1 cellular context compared by ENCODE assay signal in the genomic region with DNA sequence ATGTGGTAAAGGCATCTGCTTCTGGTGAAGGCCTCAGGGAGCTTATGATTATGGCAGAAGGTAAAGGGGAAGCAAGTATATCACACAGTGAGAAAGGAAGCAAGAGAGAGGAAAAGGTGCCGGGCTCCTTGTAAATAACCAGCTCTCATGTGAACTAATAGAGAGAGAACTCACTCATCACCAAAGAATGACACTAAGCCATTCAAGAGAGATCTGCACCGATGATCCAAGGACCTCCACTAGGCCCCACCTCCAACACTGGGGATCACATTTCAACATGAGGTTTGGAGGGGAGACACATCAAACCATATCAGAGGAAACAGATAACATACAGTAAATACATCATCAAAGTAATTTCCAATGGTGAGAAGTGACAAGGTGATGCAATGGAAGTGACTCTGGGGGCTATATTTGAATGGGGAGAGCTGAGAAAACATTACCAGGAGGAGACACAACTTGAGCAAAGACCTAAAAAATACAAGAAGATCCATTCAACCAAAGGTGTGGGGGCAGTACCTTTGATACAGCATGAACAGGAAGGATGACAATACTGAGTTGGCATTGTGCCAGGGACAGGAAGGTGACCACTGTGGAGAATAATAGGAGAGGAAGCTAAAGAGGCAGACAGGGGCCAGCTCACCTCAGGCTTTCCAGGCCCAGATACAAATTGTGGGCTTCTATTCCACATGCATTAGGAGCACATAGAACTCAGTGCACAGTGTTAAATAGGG.
A peak's percentile ranks its signal among the peaks of the same experiment; 100 is the strongest.
TF ChIP-seq lines count a peak whose summit lies in the region.

No MANE protein-coding gene starts in this region.

TF ChIP-seq in HEK293, 187 proteins besides CTCF, POLR2A, EP300 and RAD21 (continued from another document and continues in another):
- no peak for TF ChIP-seq ZBTB11 (tag by site-specific recombination; conservative IDR thresholded peaks at IDR 0.05; ENCODE audit: low read depth)
- TF ChIP-seq ZNF416 (tag by site-specific recombination; IDR thresholded peaks at IDR 0.05): no peak
- no peak for TF ChIP-seq EGR2 (tag by site-specific recombination; IDR thresholded peaks at IDR 0.05; ENCODE audit: low read depth)
- TF ChIP-seq MEIS1 (CRISPR knock-in tag; IDR thresholded peaks at IDR 0.05; ENCODE audit: borderline replicate concordance): no peak
- TF ChIP-seq ZNF558 (tag by site-specific recombination; IDR thresholded peaks at IDR 0.05): no peak
- TF ChIP-seq ZFP3 (tag by site-specific recombination; IDR thresholded peaks at IDR 0.05; ENCODE audit: low read depth): no peak
- peak; percentile 16; the same call in 1 of the 2 replicates for TF ChIP-seq ZBTB21 (tag by site-specific recombination; IDR thresholded peaks at IDR 0.05)
- TF ChIP-seq ZSCAN23 (tag by site-specific recombination; IDR thresholded peaks at IDR 0.05): no peak
- TF ChIP-seq ZNF639 (tag by site-specific recombination; IDR thresholded peaks at IDR 0.05): no peak
- TF ChIP-seq ZNF184 (tag by site-specific recombination; IDR thresholded peaks at IDR 0.05): peak; percentile 85; the same call in 1 of the 2 replicates
- TF ChIP-seq OSR2 (tag by site-specific recombination; IDR thresholded peaks at IDR 0.05): no peak
- no peak for TF ChIP-seq ZNF146 (tag by site-specific recombination; IDR thresholded peaks at IDR 0.05)
- peak; percentile 80 for TF ChIP-seq ZNF544 (tag by site-specific recombination; IDR thresholded peaks at IDR 0.05)
- no peak for TF ChIP-seq ZSCAN30 (tag by site-specific recombination; IDR thresholded peaks at IDR 0.05)
- TF ChIP-seq ZFP69B (tag by site-specific recombination; IDR thresholded peaks at IDR 0.05): no peak
- TF ChIP-seq, protein P1, sequence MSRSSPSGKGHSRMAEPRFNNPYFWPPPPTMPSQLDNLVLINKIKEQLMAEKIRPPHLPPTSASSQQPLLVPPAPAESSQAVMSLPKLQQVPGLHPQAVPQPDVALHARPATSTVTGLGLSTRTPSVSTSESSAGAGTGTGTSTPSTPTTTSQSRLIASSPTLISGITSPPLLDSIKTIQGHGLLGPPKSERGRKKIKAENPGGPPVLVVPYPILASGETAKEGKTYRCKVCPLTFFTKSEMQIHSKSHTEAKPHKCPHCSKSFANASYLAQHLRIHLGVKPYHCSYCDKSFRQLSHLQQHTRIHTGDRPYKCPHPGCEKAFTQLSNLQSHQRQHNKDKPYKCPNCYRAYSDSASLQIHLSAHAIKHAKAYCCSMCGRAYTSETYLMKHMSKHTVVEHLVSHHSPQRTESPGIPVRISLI (tag by site-specific recombination; IDR thresholded peaks at IDR 0.05): no peak
- TF ChIP-seq ZNF626 (tag by site-specific recombination; IDR thresholded peaks at IDR 0.05): no peak
- no peak for TF ChIP-seq ZBTB1 (tag by site-specific recombination; IDR thresholded peaks at IDR 0.05)
- TF ChIP-seq, protein P2, sequence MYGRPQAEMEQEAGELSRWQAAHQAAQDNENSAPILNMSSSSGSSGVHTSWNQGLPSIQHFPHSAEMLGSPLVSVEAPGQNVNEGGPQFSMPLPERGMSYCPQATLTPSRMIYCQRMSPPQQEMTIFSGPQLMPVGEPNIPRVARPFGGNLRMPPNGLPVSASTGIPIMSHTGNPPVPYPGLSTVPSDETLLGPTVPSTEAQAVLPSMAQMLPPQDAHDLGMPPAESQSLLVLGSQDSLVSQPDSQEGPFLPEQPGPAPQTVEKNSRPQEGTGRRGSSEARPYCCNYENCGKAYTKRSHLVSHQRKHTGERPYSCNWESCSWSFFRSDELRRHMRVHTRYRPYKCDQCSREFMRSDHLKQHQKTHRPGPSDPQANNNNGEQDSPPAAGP (tag by site-specific recombination; IDR thresholded peaks at IDR 0.05): no peak
- TF ChIP-seq ZNF837 (tag by site-specific recombination; IDR thresholded peaks at IDR 0.05): no peak
- TF ChIP-seq, protein P3, sequence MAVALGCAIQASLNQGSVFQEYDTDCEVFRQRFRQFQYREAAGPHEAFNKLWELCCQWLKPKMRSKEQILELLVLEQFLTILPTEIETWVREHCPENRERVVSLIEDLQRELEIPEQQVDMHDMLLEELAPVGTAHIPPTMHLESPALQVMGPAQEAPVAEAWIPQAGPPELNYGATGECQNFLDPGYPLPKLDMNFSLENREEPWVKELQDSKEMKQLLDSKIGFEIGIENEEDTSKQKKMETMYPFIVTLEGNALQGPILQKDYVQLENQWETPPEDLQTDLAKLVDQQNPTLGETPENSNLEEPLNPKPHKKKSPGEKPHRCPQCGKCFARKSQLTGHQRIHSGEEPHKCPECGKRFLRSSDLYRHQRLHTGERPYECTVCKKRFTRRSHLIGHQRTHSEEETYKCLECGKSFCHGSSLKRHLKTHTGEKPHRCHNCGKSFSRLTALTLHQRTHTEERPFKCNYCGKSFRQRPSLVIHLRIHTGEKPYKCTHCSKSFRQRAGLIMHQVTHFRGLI (tag by site-specific recombination; IDR thresholded peaks at IDR 0.05): no peak
- no peak for TF ChIP-seq ZBTB8A (tag by site-specific recombination; IDR thresholded peaks at IDR 0.05)
- no peak for TF ChIP-seq ZNF658 (tag by site-specific recombination; IDR thresholded peaks at IDR 0.05)
- TF ChIP-seq, protein P4, sequence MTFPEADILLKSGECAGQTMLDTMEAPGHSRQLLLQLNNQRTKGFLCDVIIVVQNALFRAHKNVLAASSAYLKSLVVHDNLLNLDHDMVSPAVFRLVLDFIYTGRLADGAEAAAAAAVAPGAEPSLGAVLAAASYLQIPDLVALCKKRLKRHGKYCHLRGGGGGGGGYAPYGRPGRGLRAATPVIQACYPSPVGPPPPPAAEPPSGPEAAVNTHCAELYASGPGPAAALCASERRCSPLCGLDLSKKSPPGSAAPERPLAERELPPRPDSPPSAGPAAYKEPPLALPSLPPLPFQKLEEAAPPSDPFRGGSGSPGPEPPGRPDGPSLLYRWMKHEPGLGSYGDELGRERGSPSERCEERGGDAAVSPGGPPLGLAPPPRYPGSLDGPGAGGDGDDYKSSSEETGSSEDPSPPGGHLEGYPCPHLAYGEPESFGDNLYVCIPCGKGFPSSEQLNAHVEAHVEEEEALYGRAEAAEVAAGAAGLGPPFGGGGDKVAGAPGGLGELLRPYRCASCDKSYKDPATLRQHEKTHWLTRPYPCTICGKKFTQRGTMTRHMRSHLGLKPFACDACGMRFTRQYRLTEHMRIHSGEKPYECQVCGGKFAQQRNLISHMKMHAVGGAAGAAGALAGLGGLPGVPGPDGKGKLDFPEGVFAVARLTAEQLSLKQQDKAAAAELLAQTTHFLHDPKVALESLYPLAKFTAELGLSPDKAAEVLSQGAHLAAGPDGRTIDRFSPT (tag by site-specific recombination; IDR thresholded peaks at IDR 0.05): 0 out of 2 replicates have a peak, but pooled peaks have one; percentile 45
- TF ChIP-seq ZNF350 (tag by site-specific recombination; IDR thresholded peaks at IDR 0.05): peak; percentile 81; the same call in 1 of the 2 replicates
- no peak for TF ChIP-seq MYNN (tag by site-specific recombination; IDR thresholded peaks at IDR 0.05; ENCODE audit: borderline replicate concordance)
- TF ChIP-seq ZNF664 (tag by site-specific recombination; IDR thresholded peaks at IDR 0.05): no peak
- TF ChIP-seq ZNF571 (tag by site-specific recombination; IDR thresholded peaks at IDR 0.05): no peak
- no peak for TF ChIP-seq ELK4 (IDR thresholded peaks at IDR 0.05; ENCODE audit: borderline replicate concordance, low read depth, low read length)
- TF ChIP-seq ZNF549 (tag by site-specific recombination; IDR thresholded peaks at IDR 0.05): no peak
- TF ChIP-seq SCRT2 (tag by site-specific recombination; IDR thresholded peaks at IDR 0.05): no peak
- no peak for TF ChIP-seq ZNF514 (tag by site-specific recombination; IDR thresholded peaks at IDR 0.05)
- TF ChIP-seq PRDM1 (tag by site-specific recombination; IDR thresholded peaks at IDR 0.05): no peak
- TF ChIP-seq RBAK (tag by site-specific recombination; IDR thresholded peaks at IDR 0.05): no peak
- TF ChIP-seq, protein P5, sequence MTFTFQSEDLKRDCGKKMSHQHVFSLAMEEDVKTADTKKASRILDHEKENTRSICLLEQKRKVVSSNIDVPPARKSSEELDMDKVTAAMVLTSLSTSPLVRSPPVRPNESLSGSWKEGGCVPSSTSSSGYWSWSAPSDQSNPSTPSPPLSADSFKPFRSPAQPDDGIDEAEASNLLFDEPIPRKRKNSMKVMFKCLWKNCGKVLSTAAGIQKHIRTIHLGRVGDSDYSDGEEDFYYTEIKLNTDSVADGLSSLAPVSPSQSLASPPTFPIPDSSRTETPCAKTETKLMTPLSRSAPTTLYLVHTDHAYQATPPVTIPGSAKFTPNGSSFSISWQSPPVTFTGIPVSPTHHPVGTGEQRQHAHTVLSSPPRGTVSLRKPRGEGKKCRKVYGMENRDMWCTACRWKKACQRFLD (tag by site-specific recombination; IDR thresholded peaks at IDR 0.05): no peak
- peak; percentile 45; the same call in 1 of the 2 replicates for TF ChIP-seq ZBTB44 (tag by site-specific recombination; IDR thresholded peaks at IDR 0.05)
- no peak for TF ChIP-seq ZNF785 (tag by site-specific recombination; IDR thresholded peaks at IDR 0.05)
- no peak for TF ChIP-seq PRDM6 (tag by site-specific recombination; IDR thresholded peaks at IDR 0.05)
- TF ChIP-seq ZFP41 (tag by site-specific recombination; IDR thresholded peaks at IDR 0.05; ENCODE audit: borderline replicate concordance): no peak
